ENCODE assay signal across 8 cellular contexts in the genomic region with DNA sequence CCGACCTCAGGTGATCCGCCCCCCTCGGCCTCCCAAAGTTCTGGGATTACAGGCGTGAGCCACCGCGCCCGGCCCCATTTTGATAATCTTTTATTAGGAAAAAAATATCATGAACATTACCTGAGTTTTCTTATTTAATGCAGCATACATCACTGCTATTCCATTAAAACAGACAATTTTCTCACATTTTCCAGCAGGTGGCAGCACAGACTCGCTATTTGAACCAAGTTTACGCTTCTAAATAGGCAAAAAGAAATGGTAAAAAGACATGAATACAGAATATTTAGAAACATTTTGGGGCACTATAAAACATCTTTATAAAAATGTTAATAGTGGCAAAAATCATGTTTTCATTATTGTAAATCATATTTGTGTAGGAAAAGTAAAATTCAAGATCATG.
A peak's percentile ranks its signal among the peaks of the same experiment; 100 is the strongest.
DNase-seq lines count a peak whose midpoint lies in the region; ATAC-seq, FAIRE-seq and TF ChIP-seq lines count a peak whose summit lies in the region.

No MANE protein-coding gene starts in this region.

- 9 to 19% (median 11%) methylated on average over 9 of the region's 9 CpGs for WGBS in stomach, 5 donors

- DNase-seq in ELR (ENCODE audit: low read depth): peak; percentile 68
- peak; percentile 61 for DNase-seq in NCI-H748 treated with DMSO at 0.1 percent for 48 hours (lab: John Stamatoyannopoulos, UW)
- peak; percentile 76 for DNase-seq in astrocyte of the hippocampus (ENCODE audit: low read depth, low spot score)
- DNase-seq in keratinocyte (ENCODE audit: low read depth, low spot score): no peak
- DNase-seq in stomach: no peak

- no peaks in the 10 kb centered on the region for H4K20me1 ChIP-seq in keratinocyte (ENCODE audit: control insufficient read depth, extremely low read depth, insufficient read depth, low read length)

- H3K4me1 ChIP-seq in keratinocyte (ENCODE audit: control insufficient read depth, extremely low read depth, insufficient read depth, low read length): no peaks in the 10 kb centered on the region
- no peaks in the 10 kb centered on the region for H3K4me1 ChIP-seq in stomach

- H3K4me2 ChIP-seq in keratinocyte (ENCODE audit: control insufficient read depth, extremely low read depth, insufficient read depth, low read depth, low read length): no peak overlapping the region

- peak; percentile 97 for FAIRE-seq in A204.1 (lab: Jason Lieb, UNC)
- FAIRE-seq in keratinocyte (lab: Jason Lieb, UNC): peak; percentile 46

- H3K27me3 ChIP-seq in keratinocyte (ENCODE audit: control insufficient read depth, extremely low read depth, insufficient read depth, low read length) (no peaks in the 10 kb centered on the region), stomach (no peaks in the 10 kb centered on the region)

- TF ChIP-seq EP300 in stomach (IDR thresholded peaks at IDR 0.05): no peak

- no peaks in the 10 kb centered on the region for H3K9me3 ChIP-seq in keratinocyte (ENCODE audit: control insufficient read depth, low read depth, low read length)
- no peaks in the 10 kb centered on the region for H3K9me3 ChIP-seq in stomach

- intact Hi-C loops in stomach (cut with DNase I; ENCODE audit: low total_unique reads): loop anchor here (10.0 kb wide), 1 partner anchor 929 kb away; no protein-coding TSS in a partner anchor

- H3K9me1 ChIP-seq in keratinocyte (ENCODE audit: control insufficient read depth, extremely low read depth, insufficient read depth, low read length): no peaks in the 10 kb centered on the region

- H3K36me3 ChIP-seq in keratinocyte (ENCODE audit: control insufficient read depth in 2 of 2, extremely low read depth in 1 of 2, insufficient read depth in 2 of 2, low read length in 2 of 2) (no peaks in the 10 kb centered on the region), stomach (no peaks in the 10 kb centered on the region)

- peak; percentile 56 for ATAC-seq in HG03066 (IDR thresholded peaks at IDR 0.05; ENCODE audit: low read depth, unreplicated experiment)
- no peak for ATAC-seq in HG02678 (IDR thresholded peaks at IDR 0.05; ENCODE audit: unreplicated experiment)

- H3K27ac ChIP-seq in keratinocyte (ENCODE audit: control insufficient read depth, insufficient read depth, low read length): no peak overlapping the region
- H3K27ac ChIP-seq in stomach: no peak overlapping the region

- dilution Hi-C loops in keratinocyte (cut with MboI; ENCODE audit: extremely low pct_ligation_motif_present, low sequenced_read_pairs): no loop called here

- no peak for TF ChIP-seq POLR2A in stomach (IDR thresholded peaks at IDR 0.05)

- TF ChIP-seq CTCF in keratinocyte (optimal IDR thresholded peaks at IDR 0.05 in 1 of 3, IDR thresholded peaks at IDR 0.05 in 1 of 3, conservative IDR thresholded peaks at IDR 0.05 in 1 of 3; ENCODE audit: extremely low read depth in 1 of 3, insufficient read depth in 2 of 3, low read length in 3 of 3) (peak in 2 of 3 experiments; percentile 21 to 51), stomach (IDR thresholded peaks at IDR 0.05) (peak in 4 of 7 experiments; percentile 37 to 57 (median 46))

- H2AFZ ChIP-seq in keratinocyte (ENCODE audit: control insufficient read depth, low read length): no peak overlapping the region

- no peaks in the 10 kb centered on the region for H3K79me2 ChIP-seq in keratinocyte (ENCODE audit: control insufficient read depth, insufficient read depth, low read length)

- H3K9ac ChIP-seq in keratinocyte (ENCODE audit: control insufficient read depth, extremely low read depth, insufficient read depth, low read length): no peak overlapping the region

- H3K4me3 ChIP-seq in keratinocyte (ENCODE audit: control insufficient read depth in 2 of 3, extremely low read depth in 1 of 3, insufficient read depth in 2 of 3, low read depth in 1 of 3, low read length in 3 of 3): no peak overlapping the region
- no peak overlapping the region for H3K4me3 ChIP-seq in stomach

Comparison
In these comparisons a context has a peak if more than half of its experiments do, and no peak if none do; other contexts are left out.
1. DNase-seq: peak in ELR (single experiment), NCI-H748 treated with DMSO at 0.1 percent for 48 hours (single experiment) and astrocyte of the hippocampus (single experiment); none in keratinocyte (single experiment) and stomach (single experiment).